Comparison of ENCODE assay signal across 2 cellular contexts in genomic region chr9:96158147-96158546, GRCh38.
TF ChIP-seq lines count a peak whose summit lies in the region.

No MANE protein-coding gene starts in this region.

TF ChIP-seq in IMR-90, 13 proteins besides CTCF, POLR2A, EP300 and RAD21:
- TF ChIP-seq MAFK (IDR thresholded peaks at IDR 0.05; ENCODE audit: low read depth, low read length) (no peak), MAZ (IDR thresholded peaks at IDR 0.05; ENCODE audit: borderline replicate concordance, low read depth, low read length) (no peak), NFE2L2 (IDR thresholded peaks at IDR 0.05; ENCODE audit: low read depth, low read length) (no peak)

TF ChIP-seq in H1, 55 proteins besides CTCF, POLR2A, EP300 and RAD21:
- no peak for TF ChIP-seq JUND (IDR thresholded peaks at IDR 0.05; ENCODE audit: low read length)
- no peak for TF ChIP-seq ATF2 (IDR thresholded peaks at IDR 0.05; ENCODE audit: low read length)
- TF ChIP-seq NANOG (IDR thresholded peaks at IDR 0.05; ENCODE audit: insufficient read depth, low read depth, low read length, poor library complexity, severe bottlenecking): no peak
- TF ChIP-seq CREB1 (IDR thresholded peaks at IDR 0.05): no peak
- no peak for TF ChIP-seq EZH2 (IDR thresholded peaks at IDR 0.05; ENCODE audit: low read depth, low read length, severe bottlenecking)
- no peak for TF ChIP-seq NRF1 (IDR thresholded peaks at IDR 0.05; ENCODE audit: low read depth, low read length)
- no peak for TF ChIP-seq EGR1 (IDR thresholded peaks at IDR 0.05; ENCODE audit: borderline replicate concordance, low read depth, low read length)
- no peak for TF ChIP-seq CHD1 (IDR thresholded peaks at IDR 0.05; ENCODE audit: low read depth, low read length)
- no peak for TF ChIP-seq BRCA1 (IDR thresholded peaks at IDR 0.05; ENCODE audit: low read depth, low read length)
- no peak for TF ChIP-seq TCF12 (IDR thresholded peaks at IDR 0.05; ENCODE audit: low read depth, low read length)
- TF ChIP-seq KDM1A (IDR thresholded peaks at IDR 0.05; ENCODE audit: borderline replicate concordance, low read length): no peak
